Comparison of ENCODE assay signal across 1 cellular context in the genomic region with DNA sequence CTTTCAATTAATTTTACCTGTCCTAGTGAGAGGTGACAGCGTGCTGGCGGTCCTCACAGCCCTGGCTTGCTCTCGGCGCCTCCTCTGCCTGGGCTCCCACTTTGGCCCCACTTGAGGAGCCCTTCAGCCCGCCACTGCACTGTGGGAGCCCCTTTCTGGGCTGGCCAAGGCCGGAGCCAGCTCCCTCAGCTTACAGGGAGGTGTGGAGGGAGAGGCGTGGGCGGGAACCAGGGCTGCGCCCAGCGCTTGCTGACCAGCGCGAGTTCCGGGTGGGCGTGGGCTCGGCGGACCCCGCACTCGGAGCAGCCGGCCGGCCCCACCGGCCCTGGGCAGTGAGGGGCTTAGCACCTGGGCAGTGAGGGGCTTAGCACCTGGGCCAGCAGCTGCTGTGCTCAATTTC. TPM values are rescaled to one million over a fixed set of nuclear protein-coding genes. Genes with fewer than 3 reads are reported as not detected.
"Had no signal": no experiment of that assay in that cellular context is flagged by ENCODE, and none has a peak within 500 bp of the region (broad histone marks: within the 10 kb centered on the region; RNA-seq: fewer than 3 reads in every experiment).

No MANE protein-coding gene starts in this region.

RNA-seq across cellular contexts. Expression of a gene that starts 6.0 kb away (rescaled TPM):
- total RNA-seq: GM12878 had no signal
- polyA plus RNA-seq: GM12878 had no signal

RNA-seq across cellular contexts. Expression of a gene that starts 10.4 kb away (rescaled TPM):
- total RNA-seq: GM12878 had no signal
- polyA plus RNA-seq: GM12878 had no signal

RNA-seq across cellular contexts. Expression of a gene that starts 56.3 kb away (rescaled TPM):
- total RNA-seq: GM12878 had no signal
- polyA plus RNA-seq: GM12878 had no signal
